8 cellular contexts compared by ENCODE assay signal in genomic region chr22:50544078-50544745, GRCh38. TPM values are rescaled to one million over a fixed set of nuclear protein-coding genes. Genes with fewer than 3 reads are reported as not detected.
DNase-seq lines count a peak whose midpoint lies in the region; ATAC-seq and TF ChIP-seq lines count a peak whose summit lies in the region.

No MANE protein-coding gene starts in this region.

- H3K9me3 ChIP-seq in left ventricle myocardium inferior (replicated peaks) (no peaks in the 10 kb centered on the region), skeletal muscle tissue (ENCODE audit: control insufficient read depth in 3 of 3, low read length in 3 of 3) (no peaks in the 10 kb centered on the region)

- H3K27ac Mint-ChIP-seq in activated naive CD8-positive, alpha-beta T cell treated with anti-CD3 and anti-CD28 coated beads for 36 hours, result peak overlapping the region; percentile 89

- ATAC-seq in GM18907 (IDR thresholded peaks at IDR 0.05; ENCODE audit: unreplicated experiment) (no peak), HG03442 (IDR thresholded peaks at IDR 0.05; ENCODE audit: unreplicated experiment) (no peak)

- H3K9ac ChIP-seq in skeletal muscle tissue (ENCODE audit: low read depth in 1 of 3, low read length in 3 of 3), result peak overlapping the region; percentile 38 to 54 (median 43)

- peaks cover 20% of the 10 kb centered on the region for H3K36me3 Mint-ChIP-seq in activated naive CD8-positive, alpha-beta T cell treated with anti-CD3 and anti-CD28 coated beads for 36 hours

- TF ChIP-seq CTCF in 22Rv1 (IDR thresholded peaks at IDR 0.05), result peak; percentile 90
- peak; percentile 68 for TF ChIP-seq CTCF in left ventricle myocardium inferior (IDR thresholded peaks at IDR 0.05; ENCODE audit: borderline replicate concordance)

- DNase-seq in RPMI7951 (ENCODE audit: low read depth), result peak; percentile 33
- DNase-seq in activated naive CD8-positive, alpha-beta T cell treated with anti-CD3 and anti-CD28 coated beads for 36 hours, result peak; percentile 91
- DNase-seq in left ventricle myocardium inferior, result peak; percentile 80

- H3K4me3 ChIP-seq in left ventricle myocardium inferior, result peak overlapping the region; percentile 59
- H3K4me3 ChIP-seq in skeletal muscle tissue (ENCODE audit: low read length in 3 of 3), result peak overlapping the region in 1 of 3 donors; percentile 56

- H3K27me3 ChIP-seq in left ventricle myocardium inferior (ENCODE audit: low read depth), result peaks cover 58% of the 10 kb centered on the region
- H3K27me3 ChIP-seq in skeletal muscle tissue (ENCODE audit: control insufficient read depth in 3 of 3, insufficient read depth in 3 of 3, low read length in 3 of 3), result peaks cover 43 to 49% (median 43%) of the 10 kb centered on the region in 3 donors

- no peaks in the 10 kb centered on the region for H3K36me3 ChIP-seq in left ventricle myocardium inferior
- no peaks in the 10 kb centered on the region for H3K36me3 ChIP-seq in skeletal muscle tissue (ENCODE audit: control insufficient read depth in 3 of 3, insufficient read depth in 3 of 3, low read length in 3 of 3)

- H3K4me3 Mint-ChIP-seq in activated naive CD8-positive, alpha-beta T cell treated with anti-CD3 and anti-CD28 coated beads for 36 hours, result peak overlapping the region; percentile 48

- H3K9me3 Mint-ChIP-seq in activated naive CD8-positive, alpha-beta T cell treated with anti-CD3 and anti-CD28 coated beads for 36 hours, result peaks cover 4% of the 10 kb centered on the region

- TF ChIP-seq POLR2A in GM18526 (IDR thresholded peaks at IDR 0.05; ENCODE audit: extremely low read depth, insufficient read length), result peak; percentile 27

- H3K27me3 Mint-ChIP-seq in activated naive CD8-positive, alpha-beta T cell treated with anti-CD3 and anti-CD28 coated beads for 36 hours, result no peaks in the 10 kb centered on the region

- no peak overlapping the region for H3K27ac ChIP-seq in 22Rv1
- H3K27ac ChIP-seq in left ventricle myocardium inferior (replicated peaks), result no peak overlapping the region
- H3K27ac ChIP-seq in skeletal muscle tissue (ENCODE audit: low read depth, low read length), result no peak overlapping the region

- peaks cover 35% of the 10 kb centered on the region for H3K4me1 ChIP-seq in left ventricle myocardium inferior
- peaks cover 5 to 17% (median 6%) of the 10 kb centered on the region in 3 donors for H3K4me1 ChIP-seq in skeletal muscle tissue (ENCODE audit: control insufficient read depth in 3 of 3, insufficient read depth in 3 of 3, low read length in 3 of 3)

- intact Hi-C loops in left ventricle myocardium inferior (cut with micrococcal nuclease), result no loop called here

- H3K4me1 Mint-ChIP-seq in activated naive CD8-positive, alpha-beta T cell treated with anti-CD3 and anti-CD28 coated beads for 36 hours, result peaks cover 58% of the 10 kb centered on the region

RNA-seq across cellular contexts. Expression of gene KLHDC7B, which starts 1.5 kb away (rescaled TPM):
- total RNA-seq in RPMI7951 (2014; rRNA removed; shearing (Covaris generic)), result not detected in 2 replicates
- total RNA-seq in activated naive CD8-positive, alpha-beta T cell treated with anti-CD3 and anti-CD28 coated beads for 36 hours, result 10 to 100 TPM; 15.1 to 15.9 TPM
- total RNA-seq in left ventricle myocardium inferior (not detected), skeletal muscle tissue (not detected)

RNA-seq across cellular contexts. Expression of gene TYMP, which starts 14.4 kb away (rescaled TPM):
- 16.5 and 27.5 TPM in 2 replicates for total RNA-seq in RPMI7951 (2014; rRNA removed; shearing (Covaris generic))
- 10 to 100 TPM; 75.7 to 76.8 TPM for total RNA-seq in activated naive CD8-positive, alpha-beta T cell treated with anti-CD3 and anti-CD28 coated beads for 36 hours
- total RNA-seq in left ventricle myocardium inferior (11.6 TPM), skeletal muscle tissue (8.9 TPM)

RNA-seq across cellular contexts. Expression of gene SYCE3, which starts 18.5 kb away (rescaled TPM):
- total RNA-seq in RPMI7951 (2014; rRNA removed; shearing (Covaris generic)), result not detected in 2 replicates
- 1 to 10 TPM; 1.3 to 1.9 TPM for total RNA-seq in activated naive CD8-positive, alpha-beta T cell treated with anti-CD3 and anti-CD28 coated beads for 36 hours
- total RNA-seq in left ventricle myocardium inferior (not detected), skeletal muscle tissue (not detected)

RNA-seq across cellular contexts. Expression of gene SCO2, which starts 18.8 kb away (rescaled TPM):
- 5.0 and 9.2 TPM in 2 replicates for total RNA-seq in RPMI7951 (2014; rRNA removed; shearing (Covaris generic))
- total RNA-seq in activated naive CD8-positive, alpha-beta T cell treated with anti-CD3 and anti-CD28 coated beads for 36 hours, result 1 to 10 TPM; 5.0 to 6.0 TPM
- total RNA-seq in left ventricle myocardium inferior (not detected), skeletal muscle tissue (0.52 TPM)

RNA-seq across cellular contexts. Expression of gene CPT1B, which starts 34.0 kb away (rescaled TPM):
- 4.8 and 5.0 TPM in 2 replicates for total RNA-seq in RPMI7951 (2014; rRNA removed; shearing (Covaris generic))
- 10 to 100 TPM; 33.6 to 33.7 TPM for total RNA-seq in activated naive CD8-positive, alpha-beta T cell treated with anti-CD3 and anti-CD28 coated beads for 36 hours
- 394 TPM for total RNA-seq in left ventricle myocardium inferior
- total RNA-seq in skeletal muscle tissue, result 27.1 TPM

Comparison
In these comparisons a context has a peak if more than half of its experiments do, and no peak if none do; other contexts are left out.
1. DNase-seq: peak in every context shown above with its lines; median percentile 91 in activated naive CD8-positive, alpha-beta T cell treated with anti-CD3 and anti-CD28 coated beads for 36 hours; 80 in left ventricle myocardium inferior; 33 in RPMI7951.
2. RNA of gene KLHDC7B, which starts 1.5 kb away (total RNA-seq): 15.1 to 15.9 TPM in activated naive CD8-positive, alpha-beta T cell treated with anti-CD3 and anti-CD28 coated beads for 36 hours; not detected in RPMI7951, not detected in left ventricle myocardium inferior (single experiment) and not detected in skeletal muscle tissue (single experiment); every median in the first group is over 10 times any median in the second.